8 cellular contexts compared by ENCODE assay signal in genomic region chr16:28846080-28846932, GRCh38. TPM values are rescaled to one million over a fixed set of nuclear protein-coding genes. Genes with fewer than 3 reads are reported as not detected.
DNase-seq lines count a peak whose midpoint lies in the region; ATAC-seq, FAIRE-seq and TF ChIP-seq lines count a peak whose summit lies in the region.

Gene TUFM, minus strand, starts transcription at chr16:28846348. Its CDS starts 79 bp downstream, at chr16:28846269.

- no peaks in the 10 kb centered on the region for H3K9me3 Mint-ChIP-seq in progenitor cell of endocrine pancreas (ENCODE audit: low read depth)

- no peaks in the 10 kb centered on the region for H3K4me1 ChIP-seq in urinary bladder (ENCODE audit: insufficient read depth)

- H3K4me3 ChIP-seq in urinary bladder (ENCODE audit: low read depth, low read length), result peak within 1 kb of the TSS; percentile 63

- H3K27me3 Mint-ChIP-seq in progenitor cell of endocrine pancreas, result no peaks in the 10 kb centered on the region

- intact Hi-C loops in T-helper 1 cell treated with Interleukin-12 subunit alpha and Interleukin-12 subunit beta and Interleukin-4 antibody, amounts not matched to agents 30 ng/mL and 1 ng/mL, for 36 hours (cut with micrococcal nuclease), result loop anchor here (5.0 kb wide), 2 partner anchors 106 to 1851 kb away; partner anchors contain the start of genes NFATC2IP and SRCAP
- intact Hi-C loops in left cardiac atrium (cut with DNase I), result loop anchor here in 1 of 2 donors (10.0 kb wide), 1 partner anchor 98 kb away; no protein-coding TSS in a partner anchor

- DNase-seq in GM12891 (ENCODE audit: insufficient read length, low spot score), result peak; percentile 96
- peak; percentile 99 for DNase-seq in NCI-H146 (lab: John Stamatoyannopoulos, UW)
- DNase-seq in amniotic stem cell (lab: John Stamatoyannopoulos, UW), result peak; percentile 95
- peak; percentile 98 for DNase-seq in left cardiac atrium
- peak; percentile 91 for DNase-seq in progenitor cell of endocrine pancreas (ENCODE audit: low spot score, unreplicated experiment)

- TF ChIP-seq CTCF in progenitor cell of endocrine pancreas (IDR thresholded peaks at IDR 0.05; ENCODE audit: unreplicated experiment), result peak; percentile 70

- TF ChIP-seq POLR2A in GM12891 (IDR thresholded peaks at IDR 0.05; ENCODE audit: low read depth, low read length), result peak; percentile 77

- peak within 1 kb of the TSS; percentile 95 for H3K4me3 Mint-ChIP-seq in progenitor cell of endocrine pancreas (ENCODE audit: low read depth)

- WGBS in urinary bladder, result under 1% methylated on average over 73 of the region's 73 CpGs

- H3K36me3 ChIP-seq in urinary bladder (ENCODE audit: insufficient read depth), result peaks cover 4% of the 10 kb centered on the region

- peaks cover 17% of the 10 kb centered on the region for H3K4me1 Mint-ChIP-seq in progenitor cell of endocrine pancreas (ENCODE audit: low read depth)

- peak within 1 kb of the TSS; percentile 71 for H3K27ac ChIP-seq in urinary bladder (ENCODE audit: low read depth)

- H3K27ac Mint-ChIP-seq in progenitor cell of endocrine pancreas, result peak within 1 kb of the TSS; percentile 95

- H3K36me3 Mint-ChIP-seq in progenitor cell of endocrine pancreas (ENCODE audit: insufficient read depth), result peaks cover 9% of the 10 kb centered on the region

- FAIRE-seq in GM12891 (lab: Jason Lieb, UNC), result peak; percentile 100

- ATAC-seq in HG02852 (IDR thresholded peaks at IDR 0.05; ENCODE audit: unreplicated experiment), result peak; percentile 91
- ATAC-seq in left cardiac atrium, result peak; percentile 97 to 98

TF ChIP-seq in GM12891, 5 proteins besides CTCF, POLR2A, EP300 and RAD21:
- peak; percentile 6 for TF ChIP-seq PAX5 (IDR thresholded peaks at IDR 0.05; ENCODE audit: insufficient read depth, low read length, severe bottlenecking)
- TF ChIP-seq POLR2AphosphoS5 (IDR thresholded peaks at IDR 0.05; ENCODE audit: low read depth, low read length), result peak; percentile 71
- 0 out of 2 replicates have a peak, but pooled peaks have one; percentile 40 for TF ChIP-seq SPI1 (IDR thresholded peaks at IDR 0.05; ENCODE audit: low read depth, low read length)
- TF ChIP-seq POU2F2 (IDR thresholded peaks at IDR 0.05; ENCODE audit: low read depth, low read length), result 0 out of 2 replicates have a peak, but pooled peaks have one; percentile 9
- TF ChIP-seq TAF1 (IDR thresholded peaks at IDR 0.05; ENCODE audit: low read depth, low read length), result peak; percentile 82

RNA-seq across cellular contexts. Expression of gene TUFM, which starts in this region (rescaled TPM):
- polyA plus RNA-seq in GM12891 (2012; ENCODE audit: low read depth, missing spikeins), result 166 TPM
- total RNA-seq in T-helper 1 cell treated with Interleukin-12 subunit alpha and Interleukin-12 subunit beta and Interleukin-4 antibody, amounts not matched to agents 30 ng/mL and 1 ng/mL, for 36 hours, result 137 and 142 TPM in 2 replicates
- total RNA-seq in left cardiac atrium, result 100 to 1,000 TPM; 167 to 183 TPM
- total RNA-seq in progenitor cell of endocrine pancreas, result 158 and 168 TPM in 2 replicates
- total RNA-seq in urinary bladder, result 44.4 TPM
- 148 TPM for polyA plus RNA-seq in urinary bladder

Comparison
In these comparisons a context has a peak if more than half of its experiments do, and no peak if none do; other contexts are left out.
1. Peak in every context shown above with its lines: DNase-seq, ATAC-seq, H3K4me3 ChIP-seq and H3K27ac ChIP-seq.